ENCODE assay signal across 8 cellular contexts in genomic region chr9:113056191-113057106, GRCh38. TPM values are rescaled to one million over a fixed set of nuclear protein-coding genes. Genes with fewer than 3 reads are reported as not detected.
A peak's percentile ranks its signal among the peaks of the same experiment; 100 is the strongest.
DNase-seq lines count a peak whose midpoint lies in the region; FAIRE-seq and TF ChIP-seq lines count a peak whose summit lies in the region.

Gene ZFP37 (minus strand): TSS chr9:113056724. CDS start chr9:113056688, 36 bp downstream.

- peaks cover 14% of the 10 kb centered on the region for H3K27me3 ChIP-seq in WERI-Rb-1 (ENCODE audit: insufficient read depth, low read depth, severe bottlenecking)
- H3K27me3 ChIP-seq in bronchial epithelial cell (ENCODE audit: control insufficient read depth, insufficient read depth, low read length), result peaks cover 4% of the 10 kb centered on the region

- H3K36me3 ChIP-seq in WERI-Rb-1 (no peaks in the 10 kb centered on the region; the same call in none of the 2 replicates), bronchial epithelial cell (ENCODE audit: control insufficient read depth, insufficient read depth, low read length) (no peaks in the 10 kb centered on the region)

- peak within 1 kb of the TSS; percentile 57 for H3K27ac ChIP-seq in WERI-Rb-1

- CTCF ChIA-PET in HEK293T (lab: Yijun Ruan, JAX), result no interaction called here

- H3K9me3 ChIP-seq in WERI-Rb-1 (ENCODE audit: severe bottlenecking), result peaks cover 34% of the 10 kb centered on the region
- peaks cover 13% of the 10 kb centered on the region for H3K9me3 ChIP-seq in iPS-18c (ENCODE audit: control insufficient read depth, insufficient read depth, low read length)

- POLR2A ChIA-PET in HEK293T (lab: Yijun Ruan, JAX), result interaction anchor here (1.1 kb wide), 1 partner anchor 93 kb away, joined by 3 read pairs; no protein-coding TSS in a partner anchor

- peak within 1 kb of the TSS; percentile 81 for H3K4me3 ChIP-seq in WERI-Rb-1 (ENCODE audit: low read depth, low read length)
- peak within 1 kb of the TSS; percentile 42 for H3K4me3 ChIP-seq in bronchial epithelial cell (ENCODE audit: low read depth, low read length)
- peak within 1 kb of the TSS; percentile 87 for H3K4me3 ChIP-seq in iPS-18c (ENCODE audit: insufficient read depth, low read depth, low read length)
- H3K4me3 ChIP-seq in skeletal muscle cell (ENCODE audit: low read depth, low read length), result peak within 1 kb of the TSS; percentile 72

- DNase-seq in EL, result peak; percentile 94
- DNase-seq in HEK293T (ENCODE audit: extremely low spot score), result peak; percentile 95
- peak; percentile 77 for DNase-seq in NCI-H1436 treated with DMSO at 0.1 percent for 48 hours (lab: John Stamatoyannopoulos, UW)
- DNase-seq in WERI-Rb-1, result peak; percentile 95
- peak; percentile 81 for DNase-seq in bronchial epithelial cell (ENCODE audit: low read depth)
- DNase-seq in skeletal muscle cell (ENCODE audit: low read depth), result peak; percentile 79
- DNase-seq in NK-92 (lab: John Stamatoyannopoulos, UW; ENCODE audit: unreplicated experiment), result no peak

- FAIRE-seq in bronchial epithelial cell (lab: Jason Lieb, UNC), result no peak

- TF ChIP-seq CTCF in WERI-Rb-1 (IDR thresholded peaks at IDR 0.05; ENCODE audit: low read depth, low read length), result no peak
- TF ChIP-seq CTCF in bronchial epithelial cell (IDR thresholded peaks at IDR 0.05; ENCODE audit: insufficient read depth, low read length, severe bottlenecking), result no peak

TF ChIP-seq in HEK293T, 16 proteins besides CTCF, POLR2A, EP300 and RAD21:
- TF ChIP-seq LEF1 (IDR thresholded peaks at IDR 0.05; ENCODE audit: borderline replicate concordance), result no peak
- no peak for TF ChIP-seq ARNT (IDR thresholded peaks at IDR 0.05)
- peak; percentile 51 for TF ChIP-seq L3MBTL2 (conservative IDR thresholded peaks at IDR 0.05)
- TF ChIP-seq FOXA1 (IDR thresholded peaks at IDR 0.05), result no peak
- no peak for TF ChIP-seq TARDBP (IDR thresholded peaks at IDR 0.05)

RNA-seq across cellular contexts. Expression of gene ZFP37, which starts in this region (rescaled TPM):
- total RNA-seq in bronchial epithelial cell, result 0.77 and 0.79 TPM in 2 replicates

Comparison
In these comparisons a context has a peak if more than half of its experiments do, and no peak if none do; other contexts are left out.
1. Peak in DNase-seq and H3K4me3 ChIP-seq in bronchial epithelial cell; RNA of the gene not detected or under 1 TPM.